Comparison of ENCODE assay signal across 5 cellular contexts in the genomic region with DNA sequence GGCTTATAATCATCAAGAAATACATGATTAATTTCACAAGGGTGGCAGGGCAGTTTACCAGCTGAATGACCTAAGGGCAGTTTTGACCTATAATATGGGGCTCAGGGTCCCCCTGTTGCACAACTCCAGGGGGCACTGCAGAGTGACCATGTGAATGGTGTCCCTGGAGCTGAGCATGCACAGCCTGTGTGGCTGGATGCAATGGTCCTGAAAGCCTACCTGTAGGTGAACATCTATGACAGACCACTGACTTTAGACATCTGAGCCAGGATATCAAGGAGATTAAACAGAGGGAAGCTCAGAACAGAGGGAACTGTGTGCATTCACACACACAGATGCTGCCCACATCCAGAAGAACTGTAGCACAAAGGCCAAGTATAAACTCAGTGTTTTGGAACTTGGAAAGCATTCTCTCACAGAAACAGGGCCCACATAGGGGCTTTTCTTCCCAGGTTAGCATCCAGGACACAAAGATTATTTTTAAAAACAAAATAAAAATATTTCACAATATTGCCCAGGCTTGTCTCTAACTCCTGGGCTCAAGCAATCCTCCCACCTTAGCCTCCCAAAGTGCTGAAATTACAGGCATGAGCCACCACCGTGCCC. TPM values are rescaled to one million over a fixed set of nuclear protein-coding genes. Genes with fewer than 3 reads are reported as not detected.
"Had no signal": no experiment of that assay in that cellular context is flagged by ENCODE, and none has a peak within 500 bp of the region (broad histone marks: within the 10 kb centered on the region; RNA-seq: fewer than 3 reads in every experiment).

No MANE protein-coding gene starts in this region.

- DNase-seq: H9, HCEC 1CT had no signal

- H3K27ac Mint-ChIP-seq: GM23338, H9, IgD-negative memory B cell had no signal

- H3K4me3 Mint-ChIP-seq: GM23338, H9, IgD-negative memory B cell had no signal

- H3K4me1 Mint-ChIP-seq: GM23338, H9, IgD-negative memory B cell had no signal

- H3K4me2 ChIP-seq: GM23338 had no signal

- H3K36me3 Mint-ChIP-seq: IgD-negative memory B cell had no signal

- H3K9me3 Mint-ChIP-seq: GM23338, H9 had no signal

- H3K4me3 ChIP-seq: GM23338 had no signal

- H2AFZ ChIP-seq: GM23338 had no signal

RNA-seq across cellular contexts. Expression of gene SLC6A11, which starts 7.8 kb away (rescaled TPM):
- total RNA-seq: HT-29 had no signal
